7 cellular contexts compared by ENCODE assay signal in the genomic region with DNA sequence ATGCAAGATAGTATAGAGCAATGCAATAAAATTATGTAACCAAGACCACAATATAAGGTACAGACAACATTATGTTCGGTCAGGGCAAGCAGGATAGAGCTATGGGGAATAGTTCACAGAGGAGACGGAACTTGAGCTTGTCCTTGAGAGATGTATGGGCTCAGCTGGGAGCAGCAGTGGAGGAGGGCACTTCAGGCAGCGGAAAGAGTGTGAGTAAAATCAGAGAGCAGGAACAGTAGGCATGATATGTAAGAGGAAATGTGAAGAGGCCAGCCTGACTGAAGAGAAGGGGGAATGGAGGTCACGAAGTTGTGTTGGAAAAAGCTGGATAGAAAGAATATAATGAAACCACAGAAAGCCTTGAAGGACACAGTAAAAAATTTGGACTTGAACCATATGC.
"Had no signal": no experiment of that assay in that cellular context is flagged by ENCODE, and none has a peak within 500 bp of the region (broad histone marks: within the 10 kb centered on the region; RNA-seq: fewer than 3 reads in every experiment).

No MANE protein-coding gene starts in this region.

- H3K4me2 ChIP-seq: GM23338 had no signal

- H3K27ac Mint-ChIP-seq: GM23338, H9, IgD-negative memory B cell had no signal

- H3K4me3 ChIP-seq: GM23338 had no signal

- DNase-seq: H9, HCEC 1CT had no signal

- H3K4me3 Mint-ChIP-seq: GM23338, H9, IgD-negative memory B cell had no signal

- ATAC-seq: GM23338 had no signal

- H2AFZ ChIP-seq: GM23338 had no signal

- H3K36me3 Mint-ChIP-seq: IgD-negative memory B cell had no signal

- H3K9me3 Mint-ChIP-seq: GM23338, H9 had no signal

- H3K4me1 Mint-ChIP-seq: GM23338, H9, IgD-negative memory B cell had no signal

- FAIRE-seq: H1, H54, HTR-8/SVneo had no signal
